ENCODE assay signal across 8 cellular contexts in the genomic region with DNA sequence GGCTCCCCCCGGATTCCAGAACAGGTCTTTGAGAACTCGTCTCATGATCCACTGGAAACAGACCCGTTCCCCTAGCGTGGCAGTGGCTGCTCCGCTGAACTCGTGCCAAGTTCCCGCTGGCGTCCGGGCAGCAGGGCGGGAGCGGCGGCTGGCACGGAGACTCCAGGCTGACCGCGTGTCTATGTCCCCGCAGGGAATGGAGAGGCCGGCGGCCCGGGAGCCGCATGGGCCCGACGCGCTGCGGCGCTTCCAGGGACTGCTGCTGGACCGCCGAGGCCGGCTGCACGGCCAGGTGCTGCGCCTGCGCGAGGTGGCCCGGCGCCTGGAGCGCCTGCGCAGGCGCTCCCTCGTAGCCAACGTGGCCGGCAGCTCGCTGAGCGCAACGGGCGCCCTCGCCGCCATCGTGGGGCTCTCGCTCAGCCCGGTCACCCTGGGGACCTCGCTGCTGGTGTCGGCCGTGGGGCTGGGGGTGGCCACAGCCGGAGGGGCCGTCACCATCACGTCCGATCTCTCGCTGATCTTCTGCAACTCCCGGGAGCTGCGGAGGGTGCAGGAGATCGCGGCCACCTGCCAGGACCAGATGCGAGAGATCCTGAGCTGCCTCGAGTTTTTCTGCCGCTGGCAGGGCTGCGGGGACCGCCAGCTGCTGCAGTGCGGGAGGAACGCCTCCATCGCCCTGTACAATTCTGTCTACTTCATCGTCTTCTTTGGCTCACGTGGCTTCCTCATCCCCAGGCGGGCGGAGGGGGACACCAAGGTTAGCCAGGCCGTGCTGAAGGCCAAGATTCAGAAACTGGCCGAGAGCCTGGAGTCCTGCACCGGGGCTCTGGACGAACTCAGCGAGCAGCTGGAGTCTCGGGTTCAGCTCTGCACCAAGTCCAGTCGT. TPM values are rescaled to one million over a fixed set of nuclear protein-coding genes. Genes with fewer than 3 reads are reported as not detected.
DNase-seq lines count a peak whose midpoint lies in the region; ATAC-seq and TF ChIP-seq lines count a peak whose summit lies in the region.

No MANE protein-coding gene starts in this region.

- no peaks in the 10 kb centered on the region for H3K9me3 Mint-ChIP-seq in CD8-positive, alpha-beta T cell
- no peaks in the 10 kb centered on the region for H3K9me3 Mint-ChIP-seq in activated T-cell treated with anti-CD3 and anti-CD28 coated beads, Interleukin-2, amount 50 U/mL, for 24 hours

- no peak for TF ChIP-seq CTCF in CD8-positive, alpha-beta T cell (IDR thresholded peaks at IDR 0.05)

- peak; percentile 82 for TF ChIP-seq POLR2A in erythroblast (IDR thresholded peaks at IDR 0.05; ENCODE audit: low read length)

- no peaks in the 10 kb centered on the region for H3K9me3 ChIP-seq in CD8-positive, alpha-beta T cell (ENCODE audit: low read length)
- H3K9me3 ChIP-seq in NT2/D1 (ENCODE audit: insufficient read depth, low read length) (peaks cover 5% of the 10 kb centered on the region; the same call in 1 of the 2 replicates), mucosa of rectum (ENCODE audit: control insufficient read depth in 2 of 2, low read length in 2 of 2) (no peaks in the 10 kb centered on the region)

- peak; percentile 47 to 84 (median 70) for DNase-seq in CD8-positive, alpha-beta T cell
- DNase-seq in GM19240 (ENCODE audit: insufficient read length, low spot score) (peak; percentile 86), NT2/D1 (ENCODE audit: low read depth, low spot score) (peak; percentile 66), erythroblast (lab: John Stamatoyannopoulos, UW) (peak; percentile 85 to 89)
- DNase-seq in activated T-cell treated with anti-CD3 and anti-CD28 coated beads, Interleukin-2, amount 50 U/mL, for 24 hours = peak; percentile 86
- peak; percentile 35 to 49 for DNase-seq in stimulated activated CD8-positive, alpha-beta memory T cell treated with anti-CD3 and anti-CD28 coated beads, Interleukin-7, amount 100 ng/mL, for 1 hour (ENCODE audit: low read depth in 2 of 2)

- intact Hi-C loops in CD8-positive, alpha-beta T cell (cut with DNase I, micrococcal nuclease) = loop anchor here (5.0 kb wide), 5 partner anchors 50 to 410 kb away; a partner anchor contains a TSS

- no peaks in the 10 kb centered on the region for H3K36me3 Mint-ChIP-seq in CD8-positive, alpha-beta T cell
- no peaks in the 10 kb centered on the region for H3K36me3 Mint-ChIP-seq in activated T-cell treated with anti-CD3 and anti-CD28 coated beads, Interleukin-2, amount 50 U/mL, for 24 hours (ENCODE audit: low read depth)

- H3K9ac ChIP-seq in NT2/D1 (ENCODE audit: insufficient read length, low read depth) = peak overlapping the region; percentile 58
- peak overlapping the region; percentile 80 to 83 for H3K9ac ChIP-seq in mucosa of rectum (ENCODE audit: low read depth in 1 of 2, low read length in 2 of 2)

- H3K27ac Mint-ChIP-seq in CD8-positive, alpha-beta T cell = peak overlapping the region; percentile 87
- peak overlapping the region; percentile 95 for H3K27ac Mint-ChIP-seq in activated T-cell treated with anti-CD3 and anti-CD28 coated beads, Interleukin-2, amount 50 U/mL, for 24 hours

- ATAC-seq in CD8-positive, alpha-beta T cell = peak; percentile 90
- peak; percentile 88 for ATAC-seq in HG03432 (IDR thresholded peaks at IDR 0.05; ENCODE audit: unreplicated experiment)

- peak overlapping the region; percentile 72 for H3K27ac ChIP-seq in CD8-positive, alpha-beta T cell (ENCODE audit: low read depth, low read length)
- H3K27ac ChIP-seq in mucosa of rectum (ENCODE audit: low read depth in 2 of 2, low read length in 2 of 2) = peak overlapping the region; percentile 81 to 88

- no peaks in the 10 kb centered on the region for H3K36me3 ChIP-seq in CD8-positive, alpha-beta T cell (ENCODE audit: insufficient read depth, low read length)
- H3K36me3 ChIP-seq in NT2/D1 (ENCODE audit: insufficient read depth, insufficient read length, low read length) (no peaks in the 10 kb centered on the region), mucosa of rectum (ENCODE audit: control insufficient read depth in 2 of 2, insufficient read depth in 2 of 2, low read length in 2 of 2) (no peaks in the 10 kb centered on the region)

- POLR2A ChIA-PET in CD8-positive, alpha-beta T cell (lab: Charles Lee) = interaction anchor here (1.0 to 4.1 kb wide), 9 partner anchors 14 to 430 kb away, joined by 3 to 37 read pairs (median 4); a partner anchor contains a TSS

- peaks cover 22% of the 10 kb centered on the region for H3K4me1 Mint-ChIP-seq in CD8-positive, alpha-beta T cell (ENCODE audit: low read depth)
- H3K4me1 Mint-ChIP-seq in activated T-cell treated with anti-CD3 and anti-CD28 coated beads, Interleukin-2, amount 50 U/mL, for 24 hours (ENCODE audit: low read depth) = peaks cover 35% of the 10 kb centered on the region

- no peaks in the 10 kb centered on the region for H3K27me3 ChIP-seq in CD8-positive, alpha-beta T cell (ENCODE audit: insufficient read depth, low read length)
- H3K27me3 ChIP-seq in NT2/D1 (ENCODE audit: insufficient read depth, insufficient read length) (peaks cover 33% of the 10 kb centered on the region), mucosa of rectum (ENCODE audit: control insufficient read depth in 2 of 2, insufficient read depth in 2 of 2, low read length in 2 of 2) (no peaks in the 10 kb centered on the region)

- peaks cover 16% of the 10 kb centered on the region for H3K4me1 ChIP-seq in CD8-positive, alpha-beta T cell (ENCODE audit: insufficient read depth, low read length)
- no peaks in the 10 kb centered on the region for H3K4me1 ChIP-seq in NT2/D1 (ENCODE audit: insufficient read depth, insufficient read length)
- peaks cover 16 to 28% of the 10 kb centered on the region in 2 donors for H3K4me1 ChIP-seq in mucosa of rectum (ENCODE audit: control insufficient read depth in 2 of 2, insufficient read depth in 2 of 2, low read length in 2 of 2)

- peak overlapping the region; percentile 70 for H3K4me3 ChIP-seq in CD8-positive, alpha-beta T cell (ENCODE audit: low read depth, low read length)
- H3K4me3 ChIP-seq in NT2/D1 (ENCODE audit: insufficient read length, low read depth) = peak overlapping the region; percentile 27
- H3K4me3 ChIP-seq in mucosa of rectum (ENCODE audit: low read length in 2 of 2) = peak overlapping the region; percentile 62 to 82

- H3K4me3 Mint-ChIP-seq in CD8-positive, alpha-beta T cell = peak overlapping the region; percentile 77
- peak overlapping the region; percentile 83 for H3K4me3 Mint-ChIP-seq in activated T-cell treated with anti-CD3 and anti-CD28 coated beads, Interleukin-2, amount 50 U/mL, for 24 hours

- H3K27me3 Mint-ChIP-seq in CD8-positive, alpha-beta T cell (ENCODE audit: low read depth) = no peaks in the 10 kb centered on the region
- no peaks in the 10 kb centered on the region for H3K27me3 Mint-ChIP-seq in activated T-cell treated with anti-CD3 and anti-CD28 coated beads, Interleukin-2, amount 50 U/mL, for 24 hours

- CTCF ChIA-PET in CD8-positive, alpha-beta T cell (lab: Charles Lee) = interaction anchor here (0.6 to 4.7 kb wide), 12 partner anchors 11 to 426 kb away, joined by 3 to 91 read pairs (median 14); a partner anchor contains a TSS

RNA-seq across cellular contexts. Expression of a gene that starts 1.5 kb away (rescaled TPM):
- 1 to 10 TPM; 1.9 to 2.0 TPM for total RNA-seq in CD8-positive, alpha-beta T cell

RNA-seq across cellular contexts. Expression of a gene that starts 26.2 kb away (rescaled TPM):
- 100 to 1,000 TPM; 173 to 174 TPM for total RNA-seq in CD8-positive, alpha-beta T cell

Comparison
In these comparisons a context has a peak if more than half of its experiments do, and no peak if none do; other contexts are left out.
1. Peak in every context shown above with its lines: DNase-seq, ATAC-seq, H3K4me3 ChIP-seq and H3K27ac ChIP-seq.